In genomic region chr11:21928834-21929233, GRCh38 we compare ENCODE assay signal across 35 cellular contexts.
"Had no signal": no experiment of that assay in that cellular context is flagged by ENCODE, and none has a peak within 500 bp of the region (broad histone marks: within the 10 kb centered on the region; RNA-seq: fewer than 3 reads in every experiment).

No MANE protein-coding gene starts in this region.

- H3K4me2 ChIP-seq: KMS-11 had no signal

- H3K27me3 ChIP-seq: MG63 had no signal

- H3K9ac ChIP-seq: KMS-11 had no signal

- H3K9me3 ChIP-seq: MG63 had no signal

- H3K4me3 ChIP-seq: MG63 had no signal

- H3K27ac ChIP-seq: KMS-11 had no signal

- H3K36me3 ChIP-seq: MG63 had no signal

- DNase-seq: Karpas-422, Kasumi-1, KG1, MG63, MM.1S, MV-4-11, NCI-H1048, NCI-H1092, NCI-H1092 treated with DMSO at 0.1 percent for 48 hours, NCI-H1105, NCI-H1105 treated with DMSO at 0.1 percent for 48 hours, NCI-H1417, NCI-H1417 treated with DMSO at 0.1 percent for 48 hours, NCI-H1436, NCI-H1436 treated with DMSO at 0.1 percent for 48 hours, NCI-H146, NCI-H1694, NCI-H1694 treated with DMSO at 0.1 percent for 48 hours, NCI-H187, NCI-H187 treated with DMSO at 0.1 percent for 48 hours, NCI-H1930, NCI-H2029, NCI-H2029 treated with DMSO at 0.1 percent for 48 hours, NCI-H2081, NCI-H2081 treated with DMSO at 0.1 percent for 48 hours, NCI-H2107, NCI-H2171, NCI-H2171 treated with DMSO at 0.1 percent for 48 hours, NCI-H2227 treated with DMSO at 0.1 percent for 48 hours, NCI-H226, NCI-H345, NCI-H446, NCI-H446 treated with DMSO at 0.1 percent for 48 hours, NCI-H510A had no signal
